8 cellular contexts compared by ENCODE assay signal in genomic region chr1:161225178-161225533, GRCh38. TPM values are rescaled to one million over a fixed set of nuclear protein-coding genes. Genes with fewer than 3 reads are reported as not detected.
DNase-seq lines count a peak whose midpoint lies in the region; ATAC-seq, FAIRE-seq and TF ChIP-seq lines count a peak whose summit lies in the region.

No MANE protein-coding gene starts in this region.

- dilution Hi-C loops in endothelial cell of umbilical vein (cut with MboI; ENCODE audit: extremely low pct_ligation_motif_present, low sequenced_read_pairs): no loop called here

- H2AFZ ChIP-seq in PC-3 (ENCODE audit: low read length) (peak overlapping the region; percentile 70), endothelial cell of umbilical vein (ENCODE audit: low read depth, low read length) (peak overlapping the region; percentile 63)

- FAIRE-seq in endothelial cell of umbilical vein (lab: Jason Lieb, UNC): no peak

- POLR2A ChIA-PET in PC-3 (lab: Charles Lee; ENCODE audit: unreplicated experiment): interaction anchor here (0.5 to 1.0 kb wide), 6 partner anchors 56 to 175 kb away, joined by 3 to 6 read pairs (median 4); no protein-coding TSS in a partner anchor
- POLR2A ChIA-PET in endothelial cell of umbilical vein (lab: Charles Lee): interaction anchor here (0.6 to 1.4 kb wide), 7 partner anchors 9 to 164 kb away, joined by 3 to 15 read pairs (median 5); partner anchors contain the start of genes NDUFS2 and PPOX

- no peaks in the 10 kb centered on the region for H3F3A ChIP-seq in PC-3 (ENCODE audit: low read length, unreplicated experiment)

- H3K9me3 ChIP-seq in PC-3 (ENCODE audit: low read length) (no peaks in the 10 kb centered on the region), endothelial cell of umbilical vein (replicated peaks; ENCODE audit: control insufficient read depth, insufficient read depth, low read length) (no peaks in the 10 kb centered on the region), WERI-Rb-1 (ENCODE audit: severe bottlenecking) (peaks cover 2% of the 10 kb centered on the region), ovary (no peaks in the 10 kb centered on the region)

- CTCF ChIA-PET in PC-3 (lab: Charles Lee): interaction anchor here (0.6 to 3.0 kb wide), 19 partner anchors 8 to 501 kb away, joined by 3 to 39 read pairs (median 9); partner anchors contain the start of genes NDUFS2, PPOX and SDHC
- CTCF ChIA-PET in endothelial cell of umbilical vein (lab: Charles Lee): interaction anchor here (0.6 to 6.9 kb wide), 26 partner anchors 9 to 215 kb away, joined by 3 to 156 read pairs (median 10); partner anchors contain the start of genes ADAMTS4, B4GALT3, CFAP126 and FCER1G

- H4K20me1 ChIP-seq in PC-3 (ENCODE audit: low read length) (no peaks in the 10 kb centered on the region), endothelial cell of umbilical vein (replicated peaks; ENCODE audit: control insufficient read depth, extremely low read depth, insufficient read depth, low read length) (no peaks in the 10 kb centered on the region)

- H3K9me2 ChIP-seq in PC-3 (replicated peaks; ENCODE audit: low read length): no peaks in the 10 kb centered on the region

- intact Hi-C loops in PC-3 (cut with micrococcal nuclease): loop anchor here (1.0 kb wide), 3 partner anchors 15 to 33 kb away; partner anchors contain the start of gene NDUFS2
- intact Hi-C loops in endothelial cell of umbilical vein (cut with micrococcal nuclease): loop anchor here (1.0 to 2.0 kb wide), 4 partner anchors 15 to 40 kb away; partner anchors contain the start of gene NDUFS2
- intact Hi-C loops in sciatic nerve (cut with DNase I): loop anchor here (5.0 kb wide), 1 partner anchor 157 kb away; no protein-coding TSS in a partner anchor
- intact Hi-C loops in ovary (cut with DNase I): loop anchor here in 3 of 4 donors (5.0 to 10.0 kb wide), 4 partner anchors 33 to 160 kb away; partner anchors contain the start of gene MPZ (in 1 of the 3)

- DNase-seq in PC-3: no peak
- no peak for DNase-seq in endothelial cell of umbilical vein (ENCODE audit: low read depth, low spot score)
- DNase-seq in sciatic nerve (ENCODE audit: low spot score): peak; percentile 48
- DNase-seq in WERI-Rb-1: no peak
- DNase-seq in NCI-H2227 treated with DMSO at 0.1 percent for 48 hours (lab: John Stamatoyannopoulos, UW): no peak
- no peak for DNase-seq in ovary
- DNase-seq in GOT3 (lab: John Stamatoyannopoulos, UW): no peak

- H3K36me3 ChIP-seq in PC-3 (ENCODE audit: low read depth, low read length) (peaks cover 20% of the 10 kb centered on the region), endothelial cell of umbilical vein (ENCODE audit: control insufficient read depth in 2 of 2, extremely low read depth in 1 of 2, insufficient read depth in 2 of 2, low read length in 2 of 2) (peaks cover 8 to 9% of the 10 kb centered on the region in 2 experiments), WERI-Rb-1 (peaks cover 23% of the 10 kb centered on the region; the same call in 1 of the 2 replicates), ovary (no peaks in the 10 kb centered on the region)

- H3K9ac ChIP-seq in PC-3 (ENCODE audit: low read length) (no peak overlapping the region), endothelial cell of umbilical vein (replicated peaks; ENCODE audit: extremely low read depth, insufficient read depth, low read length) (no peak overlapping the region)

- TF ChIP-seq EP300 in ovary (IDR thresholded peaks at IDR 0.05): no peak

- H3K4me1 ChIP-seq in PC-3 (ENCODE audit: insufficient read depth, low read length) (peaks cover 26% of the 10 kb centered on the region), endothelial cell of umbilical vein (ENCODE audit: control insufficient read depth, extremely low read depth, insufficient read depth, low read length) (peaks cover 18% of the 10 kb centered on the region), ovary (ENCODE audit: insufficient read depth) (peaks cover 5% of the 10 kb centered on the region)

- H3K27ac ChIP-seq in PC-3 (ENCODE audit: low read length): no peak overlapping the region
- H3K27ac ChIP-seq in endothelial cell of umbilical vein (ENCODE audit: insufficient read depth, low read depth, low read length): no peak overlapping the region
- no peak overlapping the region for H3K27ac ChIP-seq in WERI-Rb-1
- H3K27ac ChIP-seq in ovary: no peak overlapping the region

- TF ChIP-seq POLR2A in endothelial cell of umbilical vein (IDR thresholded peaks at IDR 0.05; ENCODE audit: low read depth, low read length): no peak
- TF ChIP-seq POLR2A in ovary (IDR thresholded peaks at IDR 0.05): no peak

- H3K79me2 ChIP-seq in PC-3 (ENCODE audit: low read length) (peaks cover 16% of the 10 kb centered on the region), endothelial cell of umbilical vein (ENCODE audit: control insufficient read depth, insufficient read depth, low read length) (no peaks in the 10 kb centered on the region)

- TF ChIP-seq CTCF in PC-3 (conservative IDR thresholded peaks at IDR 0.05; ENCODE audit: low read depth, low read length) (no peak), endothelial cell of umbilical vein (IDR thresholded peaks at IDR 0.05; ENCODE audit: extremely low read depth in 1 of 2, insufficient read depth in 1 of 2, low read depth in 1 of 2, low read length in 2 of 2) (no peak), WERI-Rb-1 (IDR thresholded peaks at IDR 0.05; ENCODE audit: low read depth, low read length) (no peak), ovary (IDR thresholded peaks at IDR 0.05) (no peak)

- BruUV-seq in PC-3 (replicated peaks; lab: Mats Ljungman, UMichigan): no TSS peak
- no TSS peak for BruUV-seq in endothelial cell of umbilical vein (replicated peaks; lab: Mats Ljungman, UMichigan)

- no peak overlapping the region for H3K4me3 ChIP-seq in PC-3 (ENCODE audit: low read length)
- no peak overlapping the region for H3K4me3 ChIP-seq in endothelial cell of umbilical vein (replicated peaks in 1 of 3; ENCODE audit: insufficient read depth in 1 of 3, low read depth in 1 of 3, low read length in 3 of 3)
- H3K4me3 ChIP-seq in WERI-Rb-1 (ENCODE audit: low read depth, low read length): no peak overlapping the region
- H3K4me3 ChIP-seq in ovary: no peak overlapping the region

- ATAC-seq in GM19463 (IDR thresholded peaks at IDR 0.05; ENCODE audit: unreplicated experiment) (peak; percentile 1), PC-3 (no peak; the same call in 1 of the 2 replicates), sciatic nerve (no peak)

- no peaks in the 10 kb centered on the region for H3K9me1 ChIP-seq in endothelial cell of umbilical vein (replicated peaks; ENCODE audit: control insufficient read depth, extremely low read depth, insufficient read depth, low read length)

- H3K27me3 ChIP-seq in PC-3 (ENCODE audit: low read length) (no peaks in the 10 kb centered on the region), endothelial cell of umbilical vein (ENCODE audit: control insufficient read depth in 2 of 2, insufficient read depth in 2 of 2, low read length in 2 of 2) (no peaks in the 10 kb centered on the region), WERI-Rb-1 (ENCODE audit: insufficient read depth, low read depth, severe bottlenecking) (no peaks in the 10 kb centered on the region), ovary (no peaks in the 10 kb centered on the region)

- H3K4me2 ChIP-seq in PC-3 (ENCODE audit: low read length) (peak overlapping the region; percentile 38), endothelial cell of umbilical vein (ENCODE audit: insufficient read depth, low read length) (no peak overlapping the region)

- 40 to 48% (median 40%) methylated on average over 7 of the region's 7 CpGs for WGBS in ovary, 3 donors

RNA-seq across cellular contexts. Expression of gene TOMM40L, which starts 0.7 kb away (rescaled TPM):
- total RNA-seq in PC-3 (2014; rRNA removed) (23.2 and 26.1 TPM in 2 replicates), endothelial cell of umbilical vein (18.7 TPM in 2 replicates), sciatic nerve (11.0 TPM), ovary (10 to 100 TPM in 1 of 7 donors, 1 to 10 TPM in 6; 2.4 to 15.2 (median 7.5) TPM)
- polyA plus RNA-seq in endothelial cell of umbilical vein (18.6 and 19.6 TPM in 2 replicates), ovary (10 to 100 TPM in 1 of 2 donors, 1 to 10 TPM in 1; 3.7 to 10.4 TPM)
- 19.4 and 20.2 TPM in 2 replicates for polyA plus RNA-seq in endothelial cell of umbilical vein (2011; cell fraction: cytosol; rRNA removed)
- polyA plus RNA-seq in endothelial cell of umbilical vein (2011; cell fraction: nucleus; rRNA removed): 31.0 and 35.5 TPM in 2 replicates
- polyA plus RNA-seq in endothelial cell of umbilical vein (2012): 13.7 and 16.6 TPM in 2 replicates
- polyA minus RNA-seq in endothelial cell of umbilical vein: 30.8 and 38.6 TPM in 2 replicates
- polyA minus RNA-seq in endothelial cell of umbilical vein (2011; cell fraction: cytosol; rRNA and poly(A)+ RNA removed): 10.9 TPM
- 12.7 and 27.4 TPM in 2 replicates for polyA minus RNA-seq in endothelial cell of umbilical vein (2011; cell fraction: nucleus; rRNA and poly(A)+ RNA removed)

RNA-seq across cellular contexts. Expression of gene APOA2, which starts 1.7 kb away (rescaled TPM):
- total RNA-seq in PC-3 (2014; rRNA removed): not detected in 2 replicates
- total RNA-seq in endothelial cell of umbilical vein: not detected in 2 replicates
- polyA plus RNA-seq in endothelial cell of umbilical vein: not detected in 2 replicates
- not detected in 2 replicates for polyA plus RNA-seq in endothelial cell of umbilical vein (2011; cell fraction: cytosol; rRNA removed)
- not detected in 2 replicates for polyA plus RNA-seq in endothelial cell of umbilical vein (2011; cell fraction: nucleus; rRNA removed)
- 0.84 TPM in 1 of 2 replicates, not detected in the other for polyA plus RNA-seq in endothelial cell of umbilical vein (2012)
- not detected in 2 replicates for polyA minus RNA-seq in endothelial cell of umbilical vein
- not detected for polyA minus RNA-seq in endothelial cell of umbilical vein (2011; cell fraction: cytosol; rRNA and poly(A)+ RNA removed)
- not detected in 2 replicates for polyA minus RNA-seq in endothelial cell of umbilical vein (2011; cell fraction: nucleus; rRNA and poly(A)+ RNA removed)
- total RNA-seq in sciatic nerve: not detected
- total RNA-seq in ovary: 1 to 10 TPM in 1 of 7 donors, under 1 TPM in 1, not detected in 5; 0.85 to 4.3 TPM
- not detected for polyA plus RNA-seq in ovary

RNA-seq across cellular contexts. Expression of gene FCER1G, which starts 10.1 kb away (rescaled TPM):
- not detected in 2 replicates for total RNA-seq in PC-3 (2014; rRNA removed)
- total RNA-seq in endothelial cell of umbilical vein: 1.6 and 2.2 TPM in 2 replicates
- polyA plus RNA-seq in endothelial cell of umbilical vein: 1.1 and 1.3 TPM in 2 replicates
- 0.57 and 0.63 TPM in 2 replicates for polyA plus RNA-seq in endothelial cell of umbilical vein (2011; cell fraction: cytosol; rRNA removed)
- 1.9 and 2.4 TPM in 2 replicates for polyA plus RNA-seq in endothelial cell of umbilical vein (2011; cell fraction: nucleus; rRNA removed)
- 0.60 TPM in 1 of 2 replicates, not detected in the other for polyA plus RNA-seq in endothelial cell of umbilical vein (2012)
- polyA minus RNA-seq in endothelial cell of umbilical vein: 0.93 TPM in 1 of 2 replicates, not detected in the other
- polyA minus RNA-seq in endothelial cell of umbilical vein (2011; cell fraction: cytosol; rRNA and poly(A)+ RNA removed): not detected
- 1.5 TPM in 1 of 2 replicates, not detected in the other for polyA minus RNA-seq in endothelial cell of umbilical vein (2011; cell fraction: nucleus; rRNA and poly(A)+ RNA removed)
- 43.9 TPM for total RNA-seq in sciatic nerve
- total RNA-seq in ovary: 10 to 100 TPM in 4 of 7 donors, 1 to 10 TPM in 3; 7.1 to 38.0 (median 19.3) TPM
- 100 to 1,000 TPM in 1 of 2 donors, 10 to 100 TPM in 1; 38.3 to 270 TPM for polyA plus RNA-seq in ovary

RNA-seq across cellular contexts. Expression of gene NR1I3, which starts 12.8 kb away (rescaled TPM):
- not detected in 2 replicates for total RNA-seq in PC-3 (2014; rRNA removed)
- not detected in 2 replicates for total RNA-seq in endothelial cell of umbilical vein
- not detected in 2 replicates for polyA plus RNA-seq in endothelial cell of umbilical vein
- not detected in 2 replicates for polyA plus RNA-seq in endothelial cell of umbilical vein (2011; cell fraction: cytosol; rRNA removed)
- not detected in 2 replicates for polyA plus RNA-seq in endothelial cell of umbilical vein (2011; cell fraction: nucleus; rRNA removed)
- polyA plus RNA-seq in endothelial cell of umbilical vein (2012): 0.23 and 0.55 TPM in 2 replicates
- not detected in 2 replicates for polyA minus RNA-seq in endothelial cell of umbilical vein
- not detected for polyA minus RNA-seq in endothelial cell of umbilical vein (2011; cell fraction: cytosol; rRNA and poly(A)+ RNA removed)
- not detected in 2 replicates for polyA minus RNA-seq in endothelial cell of umbilical vein (2011; cell fraction: nucleus; rRNA and poly(A)+ RNA removed)
- not detected for total RNA-seq in sciatic nerve
- total RNA-seq in ovary: not detected
- polyA plus RNA-seq in ovary: not detected

RNA-seq across cellular contexts. Expression of gene NDUFS2, which starts 23.0 kb away (rescaled TPM):
- 168 TPM in 2 replicates for total RNA-seq in PC-3 (2014; rRNA removed)
- total RNA-seq in endothelial cell of umbilical vein: 95.1 and 99.7 TPM in 2 replicates
- polyA plus RNA-seq in endothelial cell of umbilical vein: 101 and 130 TPM in 2 replicates
- polyA plus RNA-seq in endothelial cell of umbilical vein (2011; cell fraction: cytosol; rRNA removed): 119 and 125 TPM in 2 replicates
- polyA plus RNA-seq in endothelial cell of umbilical vein (2011; cell fraction: nucleus; rRNA removed): 133 and 144 TPM in 2 replicates
- polyA plus RNA-seq in endothelial cell of umbilical vein (2012): 97.3 and 104 TPM in 2 replicates
- polyA minus RNA-seq in endothelial cell of umbilical vein: 209 and 223 TPM in 2 replicates
- 114 TPM for polyA minus RNA-seq in endothelial cell of umbilical vein (2011; cell fraction: cytosol; rRNA and poly(A)+ RNA removed)
- polyA minus RNA-seq in endothelial cell of umbilical vein (2011; cell fraction: nucleus; rRNA and poly(A)+ RNA removed): 68.0 and 89.1 TPM in 2 replicates
- total RNA-seq in sciatic nerve: 76.5 TPM
- total RNA-seq in ovary: 100 to 1,000 TPM in 4 of 7 donors, 10 to 100 TPM in 3; 90.7 to 137 (median 105) TPM
- 100 to 1,000 TPM in 1 of 2 donors, 10 to 100 TPM in 1; 76.2 to 140 TPM for polyA plus RNA-seq in ovary
